8 cellular contexts compared by ENCODE assay signal in genomic region chr13:30395192-30396158, GRCh38. TPM values are rescaled to one million over a fixed set of nuclear protein-coding genes. Genes with fewer than 3 reads are reported as not detected.
DNase-seq lines count a peak whose midpoint lies in the region; ATAC-seq and TF ChIP-seq lines count a peak whose summit lies in the region.

No MANE protein-coding gene starts in this region.

- TF ChIP-seq CTCF in Panc1 (IDR thresholded peaks at IDR 0.05) = no peak
- no peak for TF ChIP-seq CTCF in fibroblast of pulmonary artery (IDR thresholded peaks at IDR 0.05; ENCODE audit: low read length, missing control alignments)
- TF ChIP-seq CTCF in stomach (IDR thresholded peaks at IDR 0.05) = peak in 1 of 7 experiments; percentile 0

- in situ Hi-C loops in Caki2 (cut with HindIII; ENCODE audit: low pct_unique_long_range_greater_than_20kb, low sequenced_read_pairs) = no loop called here
- in situ Hi-C loops in Panc1 (cut with HindIII; ENCODE audit: low pct_unique_long_range_greater_than_20kb, low sequenced_read_pairs) = no loop called here

- CTCF ChIA-PET in Panc1 (lab: Charles Lee) = no interaction called here

- BruUV-seq in Panc1 (replicated peaks; lab: Mats Ljungman, UMichigan) = no TSS peak

- peak overlapping the region; percentile 88 for H3K27ac ChIP-seq in Panc1 (ENCODE audit: low read length)
- H3K27ac ChIP-seq in stomach = peak overlapping the region; percentile 75 to 100 (median 95)

- no peaks in the 10 kb centered on the region for H3K27me3 Mint-ChIP-seq in activated T-helper 17 cell treated with anti-CD3 and anti-CD28 coated beads, Interleukin-2, amount 50 U/mL, for 72 hours
- H3K27me3 Mint-ChIP-seq in naive thymus-derived CD8-positive, alpha-beta T cell = no peaks in the 10 kb centered on the region

- H3K9me3 Mint-ChIP-seq in activated T-helper 17 cell treated with anti-CD3 and anti-CD28 coated beads, Interleukin-2, amount 50 U/mL, for 72 hours = no peaks in the 10 kb centered on the region
- H3K9me3 Mint-ChIP-seq in naive thymus-derived CD8-positive, alpha-beta T cell = no peaks in the 10 kb centered on the region

- no peaks in the 10 kb centered on the region for H3K9me3 ChIP-seq in Panc1 (ENCODE audit: control insufficient read depth, insufficient read depth, low read depth, low read length)
- H3K9me3 ChIP-seq in stomach = no peaks in the 10 kb centered on the region

- peaks cover 5% of the 10 kb centered on the region for H3K4me1 Mint-ChIP-seq in activated T-helper 17 cell treated with anti-CD3 and anti-CD28 coated beads, Interleukin-2, amount 50 U/mL, for 72 hours
- H3K4me1 Mint-ChIP-seq in naive thymus-derived CD8-positive, alpha-beta T cell = peaks cover 25 to 62% (median 49%) of the 10 kb centered on the region in 4 donors

- H3K27ac Mint-ChIP-seq in activated T-helper 17 cell treated with anti-CD3 and anti-CD28 coated beads, Interleukin-2, amount 50 U/mL, for 72 hours = peak overlapping the region; percentile 82
- peak overlapping the region; percentile 78 to 100 (median 96) for H3K27ac Mint-ChIP-seq in naive thymus-derived CD8-positive, alpha-beta T cell

- DNase-seq in Caki2 (ENCODE audit: low read depth) = peak; percentile 89
- DNase-seq in HuH-7.5 (ENCODE audit: low spot score) = peak; percentile 44
- DNase-seq in Panc1 (ENCODE audit: low read depth, low spot score) = peak; percentile 35
- DNase-seq in fibroblast of pulmonary artery (ENCODE audit: low read depth) = peak; percentile 97
- peak; percentile 41 to 90 (median 70) for DNase-seq in naive thymus-derived CD8-positive, alpha-beta T cell
- DNase-seq in stomach = peak; percentile 97

- H3K4me1 ChIP-seq in Panc1 (ENCODE audit: control insufficient read depth, insufficient read depth, low read length) (no peaks in the 10 kb centered on the region), stomach (peaks cover 0 to 15% (median 7%) of the 10 kb centered on the region in 4 donors)

- peak; percentile 64 for ATAC-seq in GM21447 (IDR thresholded peaks at IDR 0.05; ENCODE audit: unreplicated experiment)
- ATAC-seq in Panc1 = peak; percentile 88
- peak; percentile 84 for ATAC-seq in activated T-helper 17 cell treated with anti-CD3 and anti-CD28 coated beads, Interleukin-2, amount 50 U/mL, for 72 hours (replicated peaks)
- peak; percentile 69 to 81 for ATAC-seq in naive thymus-derived CD8-positive, alpha-beta T cell

- WGBS in stomach, 5 donors = 1 to 2% (median 2%) methylated on average over 19 of the region's 19 CpGs

- H3K36me3 ChIP-seq in Panc1 (ENCODE audit: control insufficient read depth, insufficient read depth, low read length) (no peaks in the 10 kb centered on the region), stomach (no peaks in the 10 kb centered on the region)

- H3K4me3 ChIP-seq in Panc1 (ENCODE audit: low read depth in 2 of 2, low read length in 2 of 2) (peak overlapping the region; percentile 51 to 79), fibroblast of pulmonary artery (replicated peaks; ENCODE audit: low read depth, low read length) (peak overlapping the region; percentile 58), stomach (peak overlapping the region; percentile 47 to 63 (median 50))

- POLR2A ChIA-PET in Panc1 (lab: Charles Lee) = interaction anchor here (0.5 to 1.1 kb wide), 2 partner anchors 12 to 54 kb away, joined by 3 to 5 read pairs; no protein-coding TSS in a partner anchor
- POLR2A ChIA-PET in naive thymus-derived CD8-positive, alpha-beta T cell (lab: Charles Lee) = interaction anchor here (0.7 to 5.0 kb wide), 18 partner anchors 10 to 545 kb away, joined by 3 to 121 read pairs (median 4); partner anchors contain the start of genes HMGB1, KATNAL1, UBE2L5 and UBL3

- peak overlapping the region; percentile 83 for H3K4me3 Mint-ChIP-seq in activated T-helper 17 cell treated with anti-CD3 and anti-CD28 coated beads, Interleukin-2, amount 50 U/mL, for 72 hours
- H3K4me3 Mint-ChIP-seq in naive thymus-derived CD8-positive, alpha-beta T cell = peak overlapping the region; percentile 80 to 100 (median 92)

- TF ChIP-seq POLR2A in stomach (IDR thresholded peaks at IDR 0.05) = peak in 2 of 4 donors; percentile 25 to 59

- TF ChIP-seq EP300 in stomach (IDR thresholded peaks at IDR 0.05) = no peak

- intact Hi-C loops in Panc1 (cut with micrococcal nuclease; ENCODE audit: unreplicated experiment) (no loop called here), stomach (cut with DNase I; ENCODE audit: low total_unique reads) (no loop called here)

- H3K27me3 ChIP-seq in Panc1 (ENCODE audit: control insufficient read depth, insufficient read depth, low read length) = no peaks in the 10 kb centered on the region
- no peaks in the 10 kb centered on the region for H3K27me3 ChIP-seq in stomach

- no peaks in the 10 kb centered on the region for H3K36me3 Mint-ChIP-seq in activated T-helper 17 cell treated with anti-CD3 and anti-CD28 coated beads, Interleukin-2, amount 50 U/mL, for 72 hours (ENCODE audit: low read depth)
- no peaks in the 10 kb centered on the region for H3K36me3 Mint-ChIP-seq in naive thymus-derived CD8-positive, alpha-beta T cell

RNA-seq across cellular contexts. Expression of gene UBE2L5, which starts 26.8 kb away (rescaled TPM):
- total RNA-seq in Caki2 (2014; rRNA removed; shearing (Covaris generic); ENCODE audit: low replicate concordance) = not detected in 2 replicates
- total RNA-seq in Panc1 (2021; ENCODE audit: unreplicated experiment) (not detected), stomach (not detected)
- polyA plus RNA-seq in Panc1 (2012; ENCODE audit: insufficient read length) = 0.76 TPM
- total RNA-seq in activated T-helper 17 cell treated with anti-CD3 and anti-CD28 coated beads, Interleukin-2, amount 50 U/mL, for 72 hours = not detected
- not detected for total RNA-seq in naive thymus-derived CD8-positive, alpha-beta T cell
- not detected for polyA plus RNA-seq in naive thymus-derived CD8-positive, alpha-beta T cell
- not detected for polyA plus RNA-seq in stomach

Comparison
In these comparisons a context has a peak if more than half of its experiments do, and no peak if none do; other contexts are left out.
1. Peak in every context shown above with its lines: DNase-seq, ATAC-seq, H3K4me3 ChIP-seq and H3K27ac ChIP-seq.
2. DNase-seq: peak in every context shown above with its lines; median percentile 97 in fibroblast of pulmonary artery; 97 in stomach; 89 in Caki2; 70 in naive thymus-derived CD8-positive, alpha-beta T cell; 44 in HuH-7.5; 35 in Panc1.